In genomic region chr13:77048592-77048991, GRCh38 we compare ENCODE assay signal across 1 cellular context.
TF ChIP-seq lines count a peak whose summit lies in the region.

No MANE protein-coding gene starts in this region.

TF ChIP-seq in GM23338, 12 proteins besides CTCF, POLR2A, EP300 and RAD21 (continued from another document):
- no peak for TF ChIP-seq POLR2AphosphoS5 (IDR thresholded peaks at IDR 0.05; ENCODE audit: low read depth)
- no peak for TF ChIP-seq ZNF462 (CRISPR knock-in tag; IDR thresholded peaks at IDR 0.05)
- no peak for TF ChIP-seq NANOG (IDR thresholded peaks at IDR 0.05; ENCODE audit: borderline replicate concordance)
- TF ChIP-seq CREB1 (CRISPR knock-in tag; IDR thresholded peaks at IDR 0.05; ENCODE audit: low read depth) = no peak
- TF ChIP-seq EZH2phosphoT487 (IDR thresholded peaks at IDR 0.05; ENCODE audit: unreplicated experiment) = no peak
